ENCODE assay signal across 26 cellular contexts in the genomic region with DNA sequence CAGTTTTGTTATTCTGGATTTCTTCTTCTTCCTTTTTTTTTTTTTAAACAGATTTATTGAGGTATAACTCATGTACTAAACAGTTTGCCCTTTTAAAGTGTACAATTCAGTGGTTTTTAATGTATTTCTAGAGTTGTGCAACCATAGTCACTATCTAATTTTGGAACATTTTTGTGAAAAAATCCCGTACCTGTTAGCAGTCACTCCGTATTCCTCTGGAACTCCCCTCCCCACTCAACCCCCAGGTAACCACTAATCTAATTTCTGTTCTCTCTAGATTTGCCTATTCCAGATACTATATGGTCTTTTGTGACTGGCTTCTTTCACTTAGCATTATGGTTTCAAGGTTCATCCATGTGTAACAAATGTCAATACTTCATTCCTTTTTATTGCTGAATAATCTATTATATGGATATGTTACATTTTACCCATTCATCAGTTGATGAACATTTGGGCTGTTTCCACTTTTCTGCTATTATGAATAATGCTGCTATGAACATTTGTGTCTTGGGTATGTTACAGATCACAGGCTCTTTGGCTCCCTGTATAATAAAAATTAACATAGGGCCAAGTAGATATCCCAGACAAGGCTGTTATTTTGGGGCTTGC. TPM values are rescaled to one million over a fixed set of nuclear protein-coding genes. Genes with fewer than 3 reads are reported as not detected.
DNase-seq lines count a peak whose midpoint lies in the region; ATAC-seq and TF ChIP-seq lines count a peak whose summit lies in the region.
"Had no signal": no experiment of that assay in that cellular context is flagged by ENCODE, and none has a peak within 500 bp of the region (broad histone marks: within the 10 kb centered on the region; RNA-seq: fewer than 3 reads in every experiment).

No MANE protein-coding gene starts in this region.

- H3K9me3 Mint-ChIP-seq in osteocyte (ENCODE audit: unreplicated experiment) (peaks cover 44% of the 10 kb centered on the region), HFFc6 (peaks cover 24% of the 10 kb centered on the region)

- no peaks in the 10 kb centered on the region for H3K27me3 Mint-ChIP-seq in osteocyte (ENCODE audit: unreplicated experiment)
- H3K27me3 Mint-ChIP-seq in HFFc6 (ENCODE audit: insufficient read depth) = no peaks in the 10 kb centered on the region
- H3K27me3 Mint-ChIP-seq: activated naive CD8-positive, alpha-beta T cell treated with anti-CD3 and anti-CD28 coated beads, Interleukin-2, amount 10 ng/mL, durations not matched to agents 7 days and 5 days; IgD-negative memory B cell; naive B cell had no signal

- H3K4me3 ChIP-seq in GM12865 (ENCODE audit: low read depth, low read length) = no peak overlapping the region
- H3K4me3 ChIP-seq: esophagus squamous epithelium, hepatocyte, PC-9, skin epidermis, upper lobe of right lung had no signal

- peak; percentile 21 for DNase-seq in GM12865 (ENCODE audit: low read depth)
- no peak for DNase-seq in osteocyte (ENCODE audit: extremely low spot score, unreplicated experiment)
- DNase-seq in HFFc6 = no peak
- DNase-seq in NCI-H2107 treated with DMSO at 0.1 percent for 48 hours (lab: John Stamatoyannopoulos, UW; ENCODE audit: unreplicated experiment) = no peak
- DNase-seq: activated CD8-positive, alpha-beta memory T cell treated with anti-CD3 and anti-CD28 coated beads for 24 hours; activated effector memory CD4-positive, alpha-beta T cell treated with anti-CD3 and anti-CD28 coated beads, Interleukin-2, amount 50 U/mL, for 16 hours; activated naive CD8-positive, alpha-beta T cell treated with anti-CD3 and anti-CD28 coated beads, Interleukin-2, amount 10 ng/mL, durations not matched to agents 7 days and 5 days; activated T-cell treated with anti-CD3 and anti-CD28 coated beads, Interleukin-2, amount 50 U/mL, for 1 hour; cerebellar nuclear complex; esophagus squamous epithelium; H7; naive B cell; NCI-H1092 treated with DMSO at 0.1 percent for 48 hours; NCI-H187; NCI-H524 treated with DMSO at 0.1 percent for 48 hours; nucleus accumbens; PC-9; SHP77; upper lobe of right lung had no signal

- H3K27ac Mint-ChIP-seq in osteocyte (ENCODE audit: unreplicated experiment) (peak overlapping the region; percentile 55), HFFc6 (no peak overlapping the region)
- H3K27ac Mint-ChIP-seq: activated naive CD8-positive, alpha-beta T cell treated with anti-CD3 and anti-CD28 coated beads, Interleukin-2, amount 10 ng/mL, durations not matched to agents 7 days and 5 days had no signal

- ATAC-seq in GM21423 (IDR thresholded peaks at IDR 0.05; ENCODE audit: unreplicated experiment) (peak; percentile 52), HG03457 (IDR thresholded peaks at IDR 0.05; ENCODE audit: unreplicated experiment) (peak; percentile 68), GM21723 (IDR thresholded peaks at IDR 0.05; ENCODE audit: unreplicated experiment) (no peak)
- ATAC-seq: upper lobe of right lung had no signal

- peaks cover 32% of the 10 kb centered on the region for H3K36me3 Mint-ChIP-seq in osteocyte (ENCODE audit: unreplicated experiment)
- peaks cover 54% of the 10 kb centered on the region for H3K36me3 Mint-ChIP-seq in HFFc6 (ENCODE audit: low read depth)

- H3K4me3 Mint-ChIP-seq in osteocyte (ENCODE audit: unreplicated experiment) (no peak overlapping the region), HFFc6 (no peak overlapping the region)
- H3K4me3 Mint-ChIP-seq: activated naive CD8-positive, alpha-beta T cell treated with anti-CD3 and anti-CD28 coated beads, Interleukin-2, amount 10 ng/mL, durations not matched to agents 7 days and 5 days; CD14-positive monocyte; IgD-negative memory B cell had no signal

- TF ChIP-seq CTCF in GM12865 (IDR thresholded peaks at IDR 0.05; ENCODE audit: insufficient read depth, low read depth, low read length, missing control alignments) (no peak), osteocyte (IDR thresholded peaks at IDR 0.05) (no peak), HFFc6 (IDR thresholded peaks at IDR 0.05) (no peak)

- H3K4me1 Mint-ChIP-seq in osteocyte (ENCODE audit: unreplicated experiment) (peaks cover 16% of the 10 kb centered on the region), HFFc6 (ENCODE audit: low read depth) (peaks cover 46% of the 10 kb centered on the region)
- H3K4me1 Mint-ChIP-seq: activated naive CD8-positive, alpha-beta T cell treated with anti-CD3 and anti-CD28 coated beads, Interleukin-2, amount 10 ng/mL, durations not matched to agents 7 days and 5 days; CD14-positive monocyte had no signal

RNA-seq across cellular contexts. Expression of a gene that starts 21.9 kb away (rescaled TPM):
- total RNA-seq in osteocyte = 41.9 and 46.5 TPM in 2 replicates
- total RNA-seq in HFFc6 (2021; fragmentation: NEBNext Ultra II Directional; extraction: Animal tissue kit (Norgen Biotek cat#: 25700)) = 10 to 100 TPM; 72.7 to 87.3 (median 80.6) TPM
